Comparison of ENCODE assay signal across 16 cellular contexts in the genomic region with DNA sequence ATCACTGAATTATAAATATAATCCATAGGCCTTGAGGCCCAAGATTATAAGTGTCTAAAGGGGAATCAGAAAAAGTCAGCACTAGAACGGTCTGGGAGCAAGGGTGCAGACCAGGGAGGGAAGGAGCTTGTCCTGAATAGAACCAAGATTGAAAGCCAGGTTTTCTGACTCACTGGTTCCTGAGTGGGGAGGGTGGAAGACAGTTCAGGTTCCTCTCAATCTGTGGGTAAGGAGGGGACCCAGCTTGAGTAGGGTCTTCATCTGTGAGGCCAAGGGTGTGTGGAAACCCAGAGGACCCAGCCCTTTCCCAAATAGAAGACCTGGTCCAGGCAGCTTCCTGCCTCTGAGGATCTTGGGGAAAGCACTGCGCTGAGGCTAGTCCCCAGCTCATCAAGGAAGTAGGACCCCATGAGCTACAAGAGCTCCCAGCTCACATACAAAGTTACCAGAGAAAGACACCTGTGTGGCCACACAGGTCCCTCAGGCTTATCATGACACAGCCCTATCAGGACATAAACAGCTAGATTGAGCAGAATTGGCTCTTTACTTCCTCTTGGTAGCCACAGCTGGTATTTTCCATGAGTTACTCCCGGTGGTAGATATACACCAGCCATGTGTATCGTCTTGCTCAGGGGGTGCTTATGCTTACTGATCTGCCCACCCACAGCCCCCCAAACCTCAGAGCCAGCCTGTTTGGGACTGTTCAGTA. TPM values are rescaled to one million over a fixed set of nuclear protein-coding genes. Genes with fewer than 3 reads are reported as not detected.
DNase-seq lines count a peak whose midpoint lies in the region; ATAC-seq and TF ChIP-seq lines count a peak whose summit lies in the region.
"Had no signal": no experiment of that assay in that cellular context is flagged by ENCODE, and none has a peak within 500 bp of the region (broad histone marks: within the 10 kb centered on the region; RNA-seq: fewer than 3 reads in every experiment).

No MANE protein-coding gene starts in this region.

- POLR2A ChIA-PET in activated naive CD8-positive, alpha-beta T cell treated with anti-CD3 and anti-CD28 coated beads, Interleukin-2, amount 10 ng/mL, durations not matched to agents 7 days and 5 days (lab: Charles Lee): interaction anchor here (0.7 to 5.2 kb wide), 10 partner anchors 11 to 57 kb away, joined by 3 to 36 read pairs (median 4); a partner anchor contains a TSS

- H3K36me3 Mint-ChIP-seq in activated naive CD8-positive, alpha-beta T cell treated with anti-CD3 and anti-CD28 coated beads, Interleukin-2, amount 10 ng/mL, durations not matched to agents 7 days and 5 days: peaks cover 2% of the 10 kb centered on the region
- peaks cover 6% of the 10 kb centered on the region for H3K36me3 Mint-ChIP-seq in activated naive CD8-positive, alpha-beta T cell treated with anti-CD3 and anti-CD28 coated beads, Interleukin-2, amount 50 U/mL, for 24 hours (ENCODE audit: low read depth)
- H3K36me3 Mint-ChIP-seq in dendritic cell treated with granulocyte-macrophage colony-stimulating factor and Interleukin-4, amounts not matched to agents 40 ng/mL and 50 ng/mL, for 4 days (ENCODE audit: low read depth): peaks cover 30% of the 10 kb centered on the region

- no peak overlapping the region for H3K4me3 ChIP-seq in OCI-LY1 (ENCODE audit: low read depth, low read length, poor library complexity, severe bottlenecking)
- H3K4me3 ChIP-seq in subcutaneous abdominal adipose tissue (ENCODE audit: low read depth in 1 of 5, low read length in 5 of 5): no peak overlapping the region
- H3K4me3 ChIP-seq: colonic mucosa, transverse colon had no signal

- no peaks in the 10 kb centered on the region for H3K9me3 Mint-ChIP-seq in activated naive CD8-positive, alpha-beta T cell treated with anti-CD3 and anti-CD28 coated beads, Interleukin-2, amount 10 ng/mL, durations not matched to agents 7 days and 5 days
- no peaks in the 10 kb centered on the region for H3K9me3 Mint-ChIP-seq in activated naive CD8-positive, alpha-beta T cell treated with anti-CD3 and anti-CD28 coated beads, Interleukin-2, amount 50 U/mL, for 24 hours
- H3K9me3 Mint-ChIP-seq in dendritic cell treated with granulocyte-macrophage colony-stimulating factor and Interleukin-4, amounts not matched to agents 40 ng/mL and 50 ng/mL, for 4 days: no peaks in the 10 kb centered on the region

- no peaks in the 10 kb centered on the region for H3K27me3 Mint-ChIP-seq in activated naive CD8-positive, alpha-beta T cell treated with anti-CD3 and anti-CD28 coated beads, Interleukin-2, amount 10 ng/mL, durations not matched to agents 7 days and 5 days
- H3K27me3 Mint-ChIP-seq in activated naive CD8-positive, alpha-beta T cell treated with anti-CD3 and anti-CD28 coated beads, Interleukin-2, amount 50 U/mL, for 24 hours: no peaks in the 10 kb centered on the region
- no peaks in the 10 kb centered on the region for H3K27me3 Mint-ChIP-seq in dendritic cell treated with granulocyte-macrophage colony-stimulating factor and Interleukin-4, amounts not matched to agents 40 ng/mL and 50 ng/mL, for 4 days

- no peak for DNase-seq in activated naive CD8-positive, alpha-beta T cell treated with anti-CD3 and anti-CD28 coated beads, Interleukin-2, amount 10 ng/mL, durations not matched to agents 7 days and 5 days
- no peak for DNase-seq in activated naive CD8-positive, alpha-beta T cell treated with anti-CD3 and anti-CD28 coated beads, Interleukin-2, amount 50 U/mL, for 24 hours
- DNase-seq in NCI-H2107 (lab: John Stamatoyannopoulos, UW): no peak
- no peak for DNase-seq in ACHN
- DNase-seq in stimulated activated CD4-positive, alpha-beta T cell treated with anti-CD3 and anti-CD28 coated beads, Interleukin-4, amount 100 ng/mL, for 1 hour: no peak
- DNase-seq: activated effector memory CD4-positive, alpha-beta T cell treated with Interleukin-2 at 50 U/mL for 16 hours; Calu3; colonic mucosa; Kasumi-1; transverse colon; WERI-Rb-1 had no signal

- H3F3A ChIP-seq in OCI-LY1 (ENCODE audit: insufficient read depth, low read length): no peaks in the 10 kb centered on the region

- in situ Hi-C loops in ACHN (cut with HindIII; ENCODE audit: low pct_ligation_motif_present, low pct_unique_long_range_greater_than_20kb, low sequenced_read_pairs): no loop called here

- H3K36me3 ChIP-seq in OCI-LY1 (ENCODE audit: insufficient read depth, low read length) (peaks cover 15% of the 10 kb centered on the region), subcutaneous abdominal adipose tissue (ENCODE audit: control insufficient read depth in 5 of 5, insufficient read depth in 5 of 5, low read length in 5 of 5) (peaks cover 0 to 23% (median 15%) of the 10 kb centered on the region in 5 donors)
- H3K36me3 ChIP-seq: colonic mucosa, transverse colon had no signal

- intact Hi-C loops in dendritic cell treated with granulocyte-macrophage colony-stimulating factor and Interleukin-4, amounts not matched to agents 40 ng/mL and 50 ng/mL, for 4 days (cut with micrococcal nuclease): no loop called here

- H3K27ac ChIP-seq in OCI-LY1 (ENCODE audit: low read depth, low read length, poor library complexity, severe bottlenecking): peak overlapping the region; percentile 43
- H3K27ac ChIP-seq in subcutaneous abdominal adipose tissue (ENCODE audit: low read depth, low read length): peak overlapping the region; percentile 78
- H3K27ac ChIP-seq: colonic mucosa, transverse colon, WERI-Rb-1 had no signal

- H3K4me2 ChIP-seq in OCI-LY1 (ENCODE audit: low read length): no peak overlapping the region
- H3K4me2 ChIP-seq: SK-N-SH had no signal

- ATAC-seq in activated naive CD8-positive, alpha-beta T cell treated with anti-CD3 and anti-CD28 coated beads, Interleukin-2, amount 10 ng/mL, durations not matched to agents 7 days and 5 days (ENCODE audit: low read depth): no peak
- no peak for ATAC-seq in activated naive CD8-positive, alpha-beta T cell treated with anti-CD3 and anti-CD28 coated beads, Interleukin-2, amount 50 U/mL, for 24 hours
- ATAC-seq: esophagus mucosa had no signal

- H3K27ac Mint-ChIP-seq in activated naive CD8-positive, alpha-beta T cell treated with anti-CD3 and anti-CD28 coated beads, Interleukin-2, amount 10 ng/mL, durations not matched to agents 7 days and 5 days: peak overlapping the region; percentile 12
- H3K27ac Mint-ChIP-seq in activated naive CD8-positive, alpha-beta T cell treated with anti-CD3 and anti-CD28 coated beads, Interleukin-2, amount 50 U/mL, for 24 hours: no peak overlapping the region
- peak overlapping the region; percentile 70 for H3K27ac Mint-ChIP-seq in dendritic cell treated with granulocyte-macrophage colony-stimulating factor and Interleukin-4, amounts not matched to agents 40 ng/mL and 50 ng/mL, for 4 days

- no peak overlapping the region for H3K4me3 Mint-ChIP-seq in activated naive CD8-positive, alpha-beta T cell treated with anti-CD3 and anti-CD28 coated beads, Interleukin-2, amount 10 ng/mL, durations not matched to agents 7 days and 5 days
- H3K4me3 Mint-ChIP-seq in activated naive CD8-positive, alpha-beta T cell treated with anti-CD3 and anti-CD28 coated beads, Interleukin-2, amount 50 U/mL, for 24 hours: no peak overlapping the region
- H3K4me3 Mint-ChIP-seq in dendritic cell treated with granulocyte-macrophage colony-stimulating factor and Interleukin-4, amounts not matched to agents 40 ng/mL and 50 ng/mL, for 4 days: no peak overlapping the region

- no peaks in the 10 kb centered on the region for H3K9me2 ChIP-seq in OCI-LY1 (ENCODE audit: low read depth, low read length)
- H3K9me2 ChIP-seq: SK-N-SH had no signal

- TF ChIP-seq CTCF in OCI-LY1 (IDR thresholded peaks at IDR 0.05; ENCODE audit: low read length): no peak

- H3K9me3 ChIP-seq in OCI-LY1 (ENCODE audit: low read length) (no peaks in the 10 kb centered on the region), subcutaneous abdominal adipose tissue (ENCODE audit: control insufficient read depth in 5 of 5, low read length in 5 of 5) (no peaks in the 10 kb centered on the region)
- H3K9me3 ChIP-seq: colonic mucosa, SK-N-SH, transverse colon had no signal

- no peaks in the 10 kb centered on the region for H4K20me1 ChIP-seq in OCI-LY1 (ENCODE audit: insufficient read depth, low read length)

- H3K4me1 ChIP-seq in OCI-LY1 (ENCODE audit: insufficient read depth, low read length, severe bottlenecking) (peaks cover 16% of the 10 kb centered on the region), subcutaneous abdominal adipose tissue (ENCODE audit: control insufficient read depth in 5 of 5, insufficient read depth in 5 of 5, low read length in 5 of 5) (peaks cover 2 to 28% (median 16%) of the 10 kb centered on the region in 5 donors)
- H3K4me1 ChIP-seq: colonic mucosa had no signal

- H3K4me1 Mint-ChIP-seq in activated naive CD8-positive, alpha-beta T cell treated with anti-CD3 and anti-CD28 coated beads, Interleukin-2, amount 10 ng/mL, durations not matched to agents 7 days and 5 days: peaks cover 28% of the 10 kb centered on the region
- H3K4me1 Mint-ChIP-seq in activated naive CD8-positive, alpha-beta T cell treated with anti-CD3 and anti-CD28 coated beads, Interleukin-2, amount 50 U/mL, for 24 hours: peaks cover 24% of the 10 kb centered on the region
- H3K4me1 Mint-ChIP-seq in dendritic cell treated with granulocyte-macrophage colony-stimulating factor and Interleukin-4, amounts not matched to agents 40 ng/mL and 50 ng/mL, for 4 days (ENCODE audit: low read depth): peaks cover 70% of the 10 kb centered on the region

- no peaks in the 10 kb centered on the region for H3K79me2 ChIP-seq in OCI-LY1 (ENCODE audit: insufficient read depth, low read length)

- no peak overlapping the region for H2AFZ ChIP-seq in OCI-LY1 (ENCODE audit: low read length)

- H3K27me3 ChIP-seq in OCI-LY1 (ENCODE audit: insufficient read depth, low read length) (no peaks in the 10 kb centered on the region), subcutaneous abdominal adipose tissue (ENCODE audit: control insufficient read depth in 5 of 5, insufficient read depth in 4 of 5, low read length in 5 of 5) (no peaks in the 10 kb centered on the region)
- H3K27me3 ChIP-seq: colonic mucosa, transverse colon had no signal

- H3K9ac ChIP-seq in OCI-LY1 (ENCODE audit: low read length): no peak overlapping the region
- peak overlapping the region in 2 of 5 donors; percentile 25 to 33 for H3K9ac ChIP-seq in subcutaneous abdominal adipose tissue (ENCODE audit: low read length in 5 of 5)
- H3K9ac ChIP-seq: SK-N-SH had no signal

RNA-seq across cellular contexts. Expression of a gene that starts 1.0 kb away (rescaled TPM):
- 1 to 10 TPM; 1.1 to 1.9 TPM for total RNA-seq in activated naive CD8-positive, alpha-beta T cell treated with anti-CD3 and anti-CD28 coated beads, Interleukin-2, amount 10 ng/mL, durations not matched to agents 7 days and 5 days
- total RNA-seq: colonic mucosa, esophagus mucosa, transverse colon had no signal

RNA-seq across cellular contexts. Expression of a gene that starts 8.2 kb away (rescaled TPM):
- 10 to 100 TPM; 41.4 to 48.4 TPM for total RNA-seq in activated naive CD8-positive, alpha-beta T cell treated with anti-CD3 and anti-CD28 coated beads, Interleukin-2, amount 10 ng/mL, durations not matched to agents 7 days and 5 days

RNA-seq across cellular contexts. Expression of a gene that starts 11.3 kb away (rescaled TPM):
- total RNA-seq in activated naive CD8-positive, alpha-beta T cell treated with anti-CD3 and anti-CD28 coated beads, Interleukin-2, amount 10 ng/mL, durations not matched to agents 7 days and 5 days: 10 to 100 TPM; 46.2 to 48.9 TPM

RNA-seq across cellular contexts. Expression of a gene that starts 19.9 kb away (rescaled TPM):
- total RNA-seq in activated naive CD8-positive, alpha-beta T cell treated with anti-CD3 and anti-CD28 coated beads, Interleukin-2, amount 10 ng/mL, durations not matched to agents 7 days and 5 days: 100 to 1,000 TPM; 112 to 114 TPM

RNA-seq across cellular contexts. Expression of a gene that starts 23.9 kb away (rescaled TPM):
- 10 to 100 TPM; 67.4 to 72.3 TPM for total RNA-seq in activated naive CD8-positive, alpha-beta T cell treated with anti-CD3 and anti-CD28 coated beads, Interleukin-2, amount 10 ng/mL, durations not matched to agents 7 days and 5 days
